8 cellular contexts compared by ENCODE assay signal in the genomic region with DNA sequence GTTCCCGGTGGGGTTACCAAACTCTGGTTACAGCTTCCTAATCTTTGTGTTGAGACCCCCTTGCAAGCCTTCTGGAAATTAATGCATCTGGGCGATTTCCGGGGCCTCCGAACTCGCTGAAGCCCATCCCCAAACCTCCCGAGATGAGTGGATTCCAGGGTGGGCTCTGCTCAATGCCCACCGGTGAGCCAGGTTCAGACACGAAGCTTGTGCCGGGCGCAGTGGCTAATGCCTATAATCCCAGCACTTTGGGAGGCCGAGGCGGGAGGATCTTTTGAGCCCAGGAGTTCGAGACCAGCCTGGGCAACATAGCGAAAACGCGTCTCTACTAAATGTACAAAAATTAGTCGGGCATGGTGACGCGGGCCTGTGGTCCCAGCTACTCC. TPM values are rescaled to one million over a fixed set of nuclear protein-coding genes. Genes with fewer than 3 reads are reported as not detected.
DNase-seq lines count a peak whose midpoint lies in the region; TF ChIP-seq lines count a peak whose summit lies in the region.
"Had no signal": no experiment of that assay in that cellular context is flagged by ENCODE, and none has a peak within 500 bp of the region (broad histone marks: within the 10 kb centered on the region; RNA-seq: fewer than 3 reads in every experiment).

No MANE protein-coding gene starts in this region.

- H3K27me3 ChIP-seq in HUES6 (ENCODE audit: control insufficient read depth, insufficient read depth, low read length) (peaks cover 4% of the 10 kb centered on the region; the same call in 1 of the 2 replicates), kidney epithelial cell (ENCODE audit: control insufficient read depth, insufficient read depth, low read length) (no peaks in the 10 kb centered on the region)

- peak overlapping the region; percentile 62 for H3K4me3 ChIP-seq in HUES6 (ENCODE audit: low read depth, low read length)
- peak overlapping the region; percentile 33 for H3K4me3 ChIP-seq in kidney epithelial cell (ENCODE audit: low read depth, low read length)

- DNase-seq in kidney epithelial cell (ENCODE audit: low read depth) (no peak), substantia nigra (lab: John Stamatoyannopoulos, UW) (no peak), NCI-H1417 (lab: John Stamatoyannopoulos, UW) (no peak), HPDE6-E6E7 (ENCODE audit: extremely low spot score) (no peak), islet precursor cell (no peak)

- no peaks in the 10 kb centered on the region for H3K9me3 ChIP-seq in HUES6 (ENCODE audit: control insufficient read depth, insufficient read depth, low read depth, low read length)

- H3K4me1 ChIP-seq in HUES6 (ENCODE audit: control insufficient read depth, insufficient read depth, low read length): peaks cover 18% of the 10 kb centered on the region

- H3K36me3 ChIP-seq in HUES6 (ENCODE audit: control insufficient read depth, insufficient read depth, low read length) (no peaks in the 10 kb centered on the region), kidney epithelial cell (ENCODE audit: control insufficient read depth, insufficient read depth, low read length) (no peaks in the 10 kb centered on the region)

- H3K9ac ChIP-seq in HUES6 (ENCODE audit: low read length): peak overlapping the region; percentile 31

- TF ChIP-seq CTCF in kidney epithelial cell (IDR thresholded peaks at IDR 0.05; ENCODE audit: insufficient read depth, low read length, poor library complexity, severe bottlenecking): no peak

- H3K27ac ChIP-seq in HUES6 (ENCODE audit: low read depth, low read length) (peak overlapping the region; percentile 65; the same call in 1 of the 2 replicates), angular gyrus (ENCODE audit: low read depth, low read length) (peak overlapping the region; percentile 60), substantia nigra (ENCODE audit: low read depth, low read length, poor library complexity, severe bottlenecking) (peak overlapping the region; percentile 42)

RNA-seq across cellular contexts. Expression of a gene that starts 0.4 kb away (rescaled TPM):
- total RNA-seq in kidney epithelial cell: 0.46 and 0.62 TPM in 2 replicates

RNA-seq across cellular contexts. Expression of a gene that starts 45.9 kb away (rescaled TPM):
- not detected in 2 replicates for total RNA-seq in kidney epithelial cell
- total RNA-seq: glomerular endothelial cell had no signal
